25 cellular contexts compared by ENCODE assay signal in the genomic region with DNA sequence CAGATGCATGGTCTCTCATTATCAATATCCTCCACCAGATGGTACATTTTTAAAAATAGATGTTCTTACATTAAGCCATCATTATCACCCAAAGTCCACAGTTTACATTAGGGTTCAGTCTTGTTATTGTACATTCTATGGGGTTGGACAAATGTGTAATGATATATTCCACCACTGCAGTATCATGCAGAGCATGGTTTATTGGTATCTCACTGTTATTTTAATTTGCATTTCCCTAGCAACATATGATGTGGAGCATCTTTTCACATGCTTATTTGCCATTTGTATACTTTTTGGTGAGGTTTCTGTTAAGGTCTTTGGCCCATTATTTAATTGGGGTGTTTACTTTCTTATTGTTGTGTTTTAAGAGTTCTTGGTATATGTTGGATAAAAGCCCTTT.
DNase-seq lines count a peak whose midpoint lies in the region; FAIRE-seq lines count a peak whose summit lies in the region.
"Had no signal": no experiment of that assay in that cellular context is flagged by ENCODE, and none has a peak within 500 bp of the region (broad histone marks: within the 10 kb centered on the region; RNA-seq: fewer than 3 reads in every experiment).

No MANE protein-coding gene starts in this region.

- H3K27ac Mint-ChIP-seq in CD8-positive, alpha-beta memory T cell: no peak overlapping the region
- no peak overlapping the region for H3K27ac Mint-ChIP-seq in immature natural killer cell
- H3K27ac Mint-ChIP-seq: B cell; CD4-positive, alpha-beta T cell; CD8-positive, alpha-beta T cell had no signal

- no peaks in the 10 kb centered on the region for H3K36me3 ChIP-seq in CD8-positive, alpha-beta memory T cell (ENCODE audit: insufficient read depth, low read length)
- H3K36me3 ChIP-seq: BLaER1 treated with 17β-estradiol and CSF1 and Interleukin-3, amounts not matched to agents 10 nM and 100 nM had no signal

- CTCF ChIA-PET in CD8-positive, alpha-beta memory T cell (lab: Charles Lee): no interaction called here

- H3K9me3 ChIP-seq in CD8-positive, alpha-beta memory T cell (ENCODE audit: low read length): no peaks in the 10 kb centered on the region
- H3K9me3 ChIP-seq: A549 had no signal

- no peaks in the 10 kb centered on the region for H3K27me3 Mint-ChIP-seq in CD8-positive, alpha-beta memory T cell
- peaks cover 0 to 6% (median 0%) of the 10 kb centered on the region in 3 donors for H3K27me3 Mint-ChIP-seq in immature natural killer cell (ENCODE audit: low read depth in 3 of 3)
- H3K27me3 Mint-ChIP-seq: B cell; CD4-positive, alpha-beta T cell had no signal

- H3K9me3 Mint-ChIP-seq in CD8-positive, alpha-beta memory T cell: peaks cover 0 to 3% (median 2%) of the 10 kb centered on the region in 5 donors
- peaks cover 0 to 16% (median 5%) of the 10 kb centered on the region in 6 donors for H3K9me3 Mint-ChIP-seq in immature natural killer cell

- FAIRE-seq in HTR-8/SVneo (lab: Jason Lieb, UNC): no peak
- FAIRE-seq: A549, GM12878, GM12892, GM18507 had no signal

- no peaks in the 10 kb centered on the region for H3K36me3 Mint-ChIP-seq in CD8-positive, alpha-beta memory T cell
- H3K36me3 Mint-ChIP-seq in immature natural killer cell: no peaks in the 10 kb centered on the region
- H3K36me3 Mint-ChIP-seq: CD8-positive, alpha-beta T cell had no signal

- no peaks in the 10 kb centered on the region for H3K4me1 ChIP-seq in CD8-positive, alpha-beta memory T cell (ENCODE audit: insufficient read depth, low read length)
- H3K4me1 ChIP-seq: A549 had no signal

- peak overlapping the region; percentile 25 for H3K27ac ChIP-seq in CD8-positive, alpha-beta memory T cell (ENCODE audit: low read depth, low read length)
- H3K27ac ChIP-seq: 22Rv1; A549; BLaER1 treated with 17β-estradiol and CSF1 and Interleukin-3, amounts not matched to agents 10 nM and 100 nM; C4-2B had no signal

- H3K4me3 Mint-ChIP-seq in CD8-positive, alpha-beta memory T cell: no peak overlapping the region
- no peak overlapping the region for H3K4me3 Mint-ChIP-seq in immature natural killer cell
- H3K4me3 Mint-ChIP-seq: B cell; CD4-positive, alpha-beta T cell; CD8-positive, alpha-beta T cell had no signal

- no peak overlapping the region for H3K4me3 ChIP-seq in CD8-positive, alpha-beta memory T cell (ENCODE audit: low read length)
- H3K4me3 ChIP-seq: A549; BLaER1 treated with 17β-estradiol and CSF1 and Interleukin-3, amounts not matched to agents 10 nM and 100 nM; GM12878 had no signal

- POLR2A ChIA-PET in CD8-positive, alpha-beta memory T cell (lab: Charles Lee): no interaction called here

- no peaks in the 10 kb centered on the region for H3K4me1 Mint-ChIP-seq in CD8-positive, alpha-beta memory T cell
- no peaks in the 10 kb centered on the region for H3K4me1 Mint-ChIP-seq in immature natural killer cell
- H3K4me1 Mint-ChIP-seq: B cell had no signal

- no peaks in the 10 kb centered on the region for H3K27me3 ChIP-seq in CD8-positive, alpha-beta memory T cell (ENCODE audit: insufficient read depth, low read length, poor library complexity, severe bottlenecking)
- H3K27me3 ChIP-seq: BLaER1 treated with 17β-estradiol and CSF1 and Interleukin-3, amounts not matched to agents 10 nM and 100 nM had no signal

- peak; percentile 26 for DNase-seq in NCI-H510A treated with DMSO at 0.1 percent for 48 hours (lab: John Stamatoyannopoulos, UW)
- no peak for DNase-seq in NCI-H510A (lab: John Stamatoyannopoulos, UW)
- DNase-seq in CD8-positive, alpha-beta memory T cell: no peak
- peak; percentile 20 for DNase-seq in NCI-H69 (lab: John Stamatoyannopoulos, UW)
- DNase-seq in immature natural killer cell: no peak
- DNase-seq in HTR-8/SVneo (ENCODE audit: insufficient read length, low spot score): no peak
- DNase-seq: AML-193; CD4-positive, alpha-beta T cell; CD8-positive, alpha-beta T cell; COR-L47; DMS 273 treated with DMSO at 0.1 percent for 48 hours; DMS153; DMS53; DMS79; DND-41; EL; GDM1 had no signal

Comparison
In these comparisons a context has a peak if more than half of its experiments do, and no peak if none do; other contexts are left out.
1. DNase-seq: peak in NCI-H510A treated with DMSO at 0.1 percent for 48 hours (single experiment) and NCI-H69 (single experiment); none in NCI-H510A (single experiment), CD8-positive, alpha-beta memory T cell (0 of 5), immature natural killer cell (0 of 3) and HTR-8/SVneo (single experiment).